In the genomic region with DNA sequence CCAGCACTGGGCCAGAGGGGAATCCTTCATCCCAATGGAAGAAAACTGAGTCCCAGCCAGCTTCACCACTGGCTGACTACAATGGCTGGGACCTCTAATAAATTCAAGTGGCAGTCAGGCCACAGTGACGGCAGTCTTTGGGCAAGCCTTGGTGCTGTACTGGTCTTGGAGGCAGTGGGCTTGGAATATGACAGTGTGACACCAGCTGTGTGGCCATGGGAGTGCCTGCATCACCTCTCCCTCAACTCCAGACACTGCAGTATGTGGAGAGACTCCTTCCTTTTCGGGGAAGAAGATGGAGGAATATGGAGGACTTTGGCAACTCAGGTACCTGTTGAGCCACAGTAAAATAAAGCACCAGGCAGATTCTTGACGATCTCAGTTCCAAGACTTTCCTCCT, we compare ENCODE assay signal across 11 cellular contexts. TPM values are rescaled to one million over a fixed set of nuclear protein-coding genes. Genes with fewer than 3 reads are reported as not detected.
"Had no signal": no experiment of that assay in that cellular context is flagged by ENCODE, and none has a peak within 500 bp of the region (broad histone marks: within the 10 kb centered on the region; RNA-seq: fewer than 3 reads in every experiment).

No MANE protein-coding gene starts in this region.

- H3K4me2 ChIP-seq: hepatocyte had no signal

- FAIRE-seq: pancreas had no signal

- H3K27ac ChIP-seq: hepatocyte, left ventricle myocardium inferior, pancreas, psoas muscle, right atrium auricular region, testis had no signal

- DNase-seq: activated gamma-delta T cell; effector CD4-positive, alpha-beta T cell; psoas muscle had no signal

- H2AFZ ChIP-seq: hepatocyte had no signal

- H3K36me3 ChIP-seq: left ventricle myocardium inferior, pancreas, right atrium auricular region had no signal

- H3K27me3 ChIP-seq: hepatocyte, pancreas, right atrium auricular region, testis had no signal

- H3K4me3 ChIP-seq: hepatocyte, left ventricle myocardium inferior, pancreas, psoas muscle, right atrium auricular region, testis had no signal

- H3K4me1 ChIP-seq: left ventricle myocardium inferior, pancreas, psoas muscle, right atrium auricular region, testis had no signal

- H3K9me3 ChIP-seq: left ventricle myocardium inferior, pancreas, psoas muscle, right atrium auricular region, testis had no signal

- H3K79me2 ChIP-seq: hepatocyte had no signal

RNA-seq across cellular contexts. Expression of gene CD163L1, which starts 16.0 kb away (rescaled TPM):
- total RNA-seq: activated CD8-positive, alpha-beta T cell treated with anti-CD3 and anti-CD28 coated beads, Interleukin-2, amount 10 ng/mL, durations not matched to agents 7 days and 5 days; activated T-helper 1 cell treated with anti-CD3 and anti-CD28 coated beads, Interleukin-12 subunit alpha, Interleukin-12 subunit beta, Interleukin-2, Interleukin-4 antibody, amounts not matched to agents 30 ng/mL and 10 ng/mL and 1 ng/mL, durations not matched to agents 14 hours and 24 hours and 36 hours had no signal
- polyA plus RNA-seq: hepatocyte, immature natural killer cell had no signal

RNA-seq across cellular contexts. Expression of gene CD163, which starts 43.6 kb away (rescaled TPM):
- total RNA-seq: activated CD8-positive, alpha-beta T cell treated with anti-CD3 and anti-CD28 coated beads, Interleukin-2, amount 10 ng/mL, durations not matched to agents 7 days and 5 days; activated T-helper 1 cell treated with anti-CD3 and anti-CD28 coated beads, Interleukin-12 subunit alpha, Interleukin-12 subunit beta, Interleukin-2, Interleukin-4 antibody, amounts not matched to agents 30 ng/mL and 10 ng/mL and 1 ng/mL, durations not matched to agents 14 hours and 24 hours and 36 hours had no signal
